Comparison of ENCODE assay signal across 8 cellular contexts in genomic region chr1:235417101-235417697, GRCh38. TPM values are rescaled to one million over a fixed set of nuclear protein-coding genes. Genes with fewer than 3 reads are reported as not detected.
A peak's percentile ranks its signal among the peaks of the same experiment; 100 is the strongest.
DNase-seq lines count a peak whose midpoint lies in the region; FAIRE-seq and TF ChIP-seq lines count a peak whose summit lies in the region.

No MANE protein-coding gene starts in this region.

- DNase-seq in NCI-H146 (lab: John Stamatoyannopoulos, UW) (peak; percentile 20), WERI-Rb-1 (peak; percentile 72), breast epithelium (ENCODE audit: low spot score in 2 of 2) (peak in 1 of 2 donors; percentile 40), keratinocyte (ENCODE audit: low read depth, low spot score) (peak; percentile 56), DMS153 (lab: John Stamatoyannopoulos, UW) (no peak)
- peak; percentile 13 to 45 (median 26) for DNase-seq in stimulated activated CD4-positive, alpha-beta T cell treated with anti-CD3 and anti-CD28 coated beads, Interleukin-1b, Interleukin-23, amount 100 ng/mL, for 24 hours (ENCODE audit: low read depth in 4 of 4, low spot score in 1 of 4)

- H3K9me1 ChIP-seq in keratinocyte (ENCODE audit: control insufficient read depth, extremely low read depth, insufficient read depth, low read length) = no peaks in the 10 kb centered on the region

- TF ChIP-seq CTCF in GM12875 (IDR thresholded peaks at IDR 0.05; ENCODE audit: borderline replicate concordance, insufficient read depth, low read depth, low read length) (peak; percentile 74), WERI-Rb-1 (IDR thresholded peaks at IDR 0.05; ENCODE audit: low read depth, low read length) (peak; percentile 95), breast epithelium (IDR thresholded peaks at IDR 0.05) (peak; percentile 64 to 79 (median 72)), keratinocyte (optimal IDR thresholded peaks at IDR 0.05 in 1 of 3, IDR thresholded peaks at IDR 0.05 in 1 of 3, conservative IDR thresholded peaks at IDR 0.05 in 1 of 3; ENCODE audit: extremely low read depth in 1 of 3, insufficient read depth in 2 of 3, low read length in 3 of 3) (peak; percentile 63 to 80 (median 78))

- intact Hi-C loops in breast epithelium (cut with DNase I; ENCODE audit: low total_unique reads) = no loop called here

- H3K27ac ChIP-seq in WERI-Rb-1 (no peak overlapping the region), breast epithelium (no peak overlapping the region), keratinocyte (ENCODE audit: control insufficient read depth, insufficient read depth, low read length) (no peak overlapping the region)

- TF ChIP-seq POLR2A in breast epithelium (IDR thresholded peaks at IDR 0.05) = no peak

- H3K4me3 ChIP-seq in GM12875 (ENCODE audit: low read depth, low read length) (no peak overlapping the region), WERI-Rb-1 (ENCODE audit: low read depth, low read length) (no peak overlapping the region), breast epithelium (no peak overlapping the region), keratinocyte (ENCODE audit: control insufficient read depth in 2 of 3, extremely low read depth in 1 of 3, insufficient read depth in 2 of 3, low read depth in 1 of 3, low read length in 3 of 3) (no peak overlapping the region)

- peaks cover 1% of the 10 kb centered on the region for H3K79me2 ChIP-seq in keratinocyte (ENCODE audit: control insufficient read depth, insufficient read depth, low read length)

- H3K9me3 ChIP-seq in WERI-Rb-1 (ENCODE audit: severe bottlenecking) = no peaks in the 10 kb centered on the region
- H3K9me3 ChIP-seq in breast epithelium = no peaks in the 10 kb centered on the region
- no peaks in the 10 kb centered on the region for H3K9me3 ChIP-seq in keratinocyte (ENCODE audit: control insufficient read depth, low read depth, low read length)

- dilution Hi-C loops in keratinocyte (cut with MboI; ENCODE audit: extremely low pct_ligation_motif_present, low sequenced_read_pairs) = no loop called here

- H3K27me3 ChIP-seq in WERI-Rb-1 (ENCODE audit: insufficient read depth, low read depth, severe bottlenecking) (no peaks in the 10 kb centered on the region), breast epithelium (no peaks in the 10 kb centered on the region), keratinocyte (ENCODE audit: control insufficient read depth, extremely low read depth, insufficient read depth, low read length) (no peaks in the 10 kb centered on the region)

- H3K36me3 ChIP-seq in WERI-Rb-1 (peaks cover 41% of the 10 kb centered on the region), breast epithelium (no peaks in the 10 kb centered on the region), keratinocyte (ENCODE audit: control insufficient read depth in 2 of 2, extremely low read depth in 1 of 2, insufficient read depth in 2 of 2, low read length in 2 of 2) (no peaks in the 10 kb centered on the region)

- H3K4me2 ChIP-seq in keratinocyte (ENCODE audit: control insufficient read depth, extremely low read depth, insufficient read depth, low read depth, low read length) = no peak overlapping the region

- H3K4me1 ChIP-seq in breast epithelium (no peaks in the 10 kb centered on the region), keratinocyte (ENCODE audit: control insufficient read depth, extremely low read depth, insufficient read depth, low read length) (peaks cover 4% of the 10 kb centered on the region)

- H2AFZ ChIP-seq in keratinocyte (ENCODE audit: control insufficient read depth, low read length) = no peak overlapping the region

- peak; percentile 95 for FAIRE-seq in A204.1 (lab: Jason Lieb, UNC)
- FAIRE-seq in keratinocyte (lab: Jason Lieb, UNC) = peak; percentile 55

- H3K9ac ChIP-seq in keratinocyte (ENCODE audit: control insufficient read depth, extremely low read depth, insufficient read depth, low read length) = no peak overlapping the region

- H4K20me1 ChIP-seq in keratinocyte (ENCODE audit: control insufficient read depth, extremely low read depth, insufficient read depth, low read length) = no peaks in the 10 kb centered on the region

RNA-seq across cellular contexts. Expression of gene TBCE, which starts 50.0 kb away (rescaled TPM):
- 10 to 100 TPM; 13.3 to 21.2 (median 19.7) TPM for total RNA-seq in breast epithelium
- polyA plus RNA-seq in keratinocyte = 19.4 to 27.5 TPM (median 20.9 TPM) in 3 replicates
- 6.3 TPM for polyA plus RNA-seq in keratinocyte (2011; ENCODE audit: low read depth)
- polyA plus RNA-seq in keratinocyte (2011; cell fraction: cytosol; rRNA removed) = 15.8 and 25.9 TPM in 2 replicates
- polyA plus RNA-seq in keratinocyte (2011; cell fraction: nucleus; rRNA removed) = 28.4 and 31.1 TPM in 2 replicates
- 26.2 and 28.6 TPM in 2 replicates for polyA plus RNA-seq in keratinocyte (2012; ENCODE audit: low replicate concordance)
- polyA minus RNA-seq in keratinocyte = 2.3 to 16.5 TPM (median 12.0 TPM) in 3 replicates
- polyA minus RNA-seq in keratinocyte (2011; cell fraction: cytosol; rRNA and poly(A)+ RNA removed) = 8.4 TPM
- 13.6 and 19.9 TPM in 2 replicates for polyA minus RNA-seq in keratinocyte (2011; cell fraction: nucleus; rRNA and poly(A)+ RNA removed)
